ENCODE assay signal across 8 cellular contexts in genomic region chr6:142146828-142147662, GRCh38.
DNase-seq lines count a peak whose midpoint lies in the region; ATAC-seq and TF ChIP-seq lines count a peak whose summit lies in the region.

TSS of gene NMBR (minus strand) at chr6:142147122. CDS start at chr6:142088658, 58,464 bp downstream.
A gene with protein sequence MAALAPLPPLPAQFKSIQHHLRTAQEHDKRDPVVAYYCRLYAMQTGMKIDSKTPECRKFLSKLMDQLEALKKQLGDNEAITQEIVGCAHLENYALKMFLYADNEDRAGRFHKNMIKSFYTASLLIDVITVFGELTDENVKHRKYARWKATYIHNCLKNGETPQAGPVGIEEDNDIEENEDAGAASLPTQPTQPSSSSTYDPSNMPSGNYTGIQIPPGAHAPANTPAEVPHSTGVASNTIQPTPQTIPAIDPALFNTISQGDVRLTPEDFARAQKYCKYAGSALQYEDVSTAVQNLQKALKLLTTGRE (plus strand): TSS chr6:142147263. CDS start chr6:142147288, 25 bp downstream.

- peak; percentile 90 for TF ChIP-seq POLR2A in GM18951 (IDR thresholded peaks at IDR 0.05; ENCODE audit: extremely low read depth, insufficient read depth, insufficient read length)

- in situ Hi-C loops in GM18951 (cut with MboI; ENCODE audit: low sequenced_read_pairs, unreplicated experiment), result loop anchor here (25.0 kb wide), 1 partner anchor 240 kb away; no protein-coding TSS in a partner anchor

- ATAC-seq in HG03196 (IDR thresholded peaks at IDR 0.05; ENCODE audit: unreplicated experiment), result peak; percentile 99

- H3K4me3 ChIP-seq in AG10803 (ENCODE audit: low read length), result peak within 1 kb of the TSS; percentile 86

- peak; percentile 93 for TF ChIP-seq CTCF in AG10803 (conservative IDR thresholded peaks at IDR 0.05; ENCODE audit: low read length)

- DNase-seq in AG10803 (ENCODE audit: low read depth) (peak; percentile 100), NCI-H226 (peak; percentile 100), cerebellar cortex (ENCODE audit: low spot score) (peak; percentile 99), islet precursor cell (peak; percentile 99)
- peak; percentile 76 to 93 (median 92) for DNase-seq in activated CD4-positive, CD25-positive, alpha-beta regulatory T cell (lab: John Stamatoyannopoulos, UW)
- peak; percentile 91 to 94 (median 92) for DNase-seq in stimulated activated CD4-positive, alpha-beta T cell treated with anti-CD3 and anti-CD28 coated beads, Interleukin-12 subunit alpha, Interleukin-12 subunit beta, amount 100 ng/mL, for 48 hours (ENCODE audit: low read depth in 2 of 3, low spot score in 1 of 3)

Comparison
In these comparisons a context has a peak if more than half of its experiments do, and no peak if none do; other contexts are left out.
1. Peak in every context shown above with its lines: DNase-seq, ATAC-seq and H3K4me3 ChIP-seq.